Comparison of ENCODE assay signal across 1 cellular context in the genomic region with DNA sequence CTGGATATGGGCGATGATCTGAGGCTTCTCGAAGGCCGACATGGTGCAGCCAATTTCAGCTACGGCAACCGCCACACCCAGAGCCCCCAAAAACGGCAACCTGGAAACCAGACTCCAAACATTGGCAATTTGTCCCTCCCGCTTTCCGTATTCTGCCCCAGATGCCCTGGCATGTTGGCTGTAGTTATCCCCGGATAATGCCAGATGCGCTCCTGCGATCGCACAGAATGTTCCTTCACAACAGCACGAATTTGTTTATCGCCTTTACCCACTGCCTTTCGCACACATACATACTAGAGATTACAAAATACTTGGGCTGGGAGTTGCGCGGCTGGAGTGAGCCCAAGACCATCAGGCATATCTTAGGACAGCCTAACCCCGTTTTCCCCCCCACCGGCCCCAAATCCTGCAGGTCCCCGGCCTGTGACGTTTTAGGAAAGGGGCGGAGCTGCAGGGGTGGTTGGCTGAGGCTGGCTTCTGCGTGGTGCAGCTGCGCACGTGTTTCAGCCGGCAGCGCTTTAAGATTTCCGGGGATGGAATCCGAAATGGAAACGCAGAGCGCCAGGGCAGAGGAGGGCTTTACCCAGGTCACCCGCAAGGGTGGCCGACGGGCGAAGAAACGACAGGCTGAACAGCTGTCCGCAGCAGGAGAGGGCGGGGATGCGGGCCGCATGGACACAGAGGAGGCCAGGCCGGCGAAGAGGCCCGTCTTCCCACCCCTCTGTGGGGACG.
TF ChIP-seq lines count a peak whose summit lies in the region.

A gene (plus strand): TSS at position 487 of the 732 bp plus-strand sequence. CDS start 47 bp downstream, at position 534.

TF ChIP-seq in HepG2, 621 proteins besides CTCF, POLR2A, EP300 and RAD21 (continued from another document and continues in another):
- TF ChIP-seq, protein P1, sequence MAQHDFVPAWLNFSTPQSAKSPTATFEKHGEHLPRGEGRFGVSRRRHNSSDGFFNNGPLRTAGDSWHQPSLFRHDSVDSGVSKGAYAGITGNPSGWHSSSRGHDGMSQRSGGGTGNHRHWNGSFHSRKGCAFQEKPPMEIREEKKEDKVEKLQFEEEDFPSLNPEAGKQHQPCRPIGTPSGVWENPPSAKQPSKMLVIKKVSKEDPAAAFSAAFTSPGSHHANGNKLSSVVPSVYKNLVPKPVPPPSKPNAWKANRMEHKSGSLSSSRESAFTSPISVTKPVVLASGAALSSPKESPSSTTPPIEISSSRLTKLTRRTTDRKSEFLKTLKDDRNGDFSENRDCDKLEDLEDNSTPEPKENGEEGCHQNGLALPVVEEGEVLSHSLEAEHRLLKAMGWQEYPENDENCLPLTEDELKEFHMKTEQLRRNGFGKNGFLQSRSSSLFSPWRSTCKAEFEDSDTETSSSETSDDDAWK (CRISPR knock-in tag; IDR thresholded peaks at IDR 0.05) = no peak
- peak; percentile 79 for TF ChIP-seq DR1 (CRISPR knock-in tag; IDR thresholded peaks at IDR 0.05)
- TF ChIP-seq ZSCAN31 (CRISPR knock-in tag; IDR thresholded peaks at IDR 0.05; ENCODE audit: low read depth) = peak; percentile 68
- no peak for TF ChIP-seq SOX6 (IDR thresholded peaks at IDR 0.05)
- no peak for TF ChIP-seq SOX6 (CRISPR knock-in tag; IDR thresholded peaks at IDR 0.05)
- peak; percentile 68 for TF ChIP-seq HCFC1 (IDR thresholded peaks at IDR 0.05; ENCODE audit: low read depth, low read length)
- 0 out of 2 replicates have a peak, but pooled peaks have one; percentile 33 for TF ChIP-seq GTF3A (CRISPR knock-in tag; conservative IDR thresholded peaks at IDR 0.05)
- peak; percentile 50 for TF ChIP-seq ZNF883 (CRISPR knock-in tag; IDR thresholded peaks at IDR 0.05; ENCODE audit: not compliant biosample characterization)
- TF ChIP-seq ZNF235 (CRISPR knock-in tag; IDR thresholded peaks at IDR 0.05; ENCODE audit: borderline replicate concordance) = 0 out of 2 replicates have a peak, but pooled peaks have one; percentile 62
- TF ChIP-seq HMG20B (CRISPR knock-in tag; conservative IDR thresholded peaks at IDR 0.05) = no peak
- peak; percentile 81 for TF ChIP-seq TBX2 (CRISPR knock-in tag; IDR thresholded peaks at IDR 0.05; ENCODE audit: borderline replicate concordance)
- TF ChIP-seq U2AF1 (optimal IDR thresholded peaks at IDR 0.05; ENCODE audit: low read depth, low read length) = peak; percentile 72
- TF ChIP-seq POLR2AphosphoS2 (IDR thresholded peaks at IDR 0.05; ENCODE audit: low read depth, low read length) = peak; percentile 40; the same call in 1 of the 2 replicates
- peak; percentile 18; the same call in 1 of the 2 replicates for TF ChIP-seq HOXA3 (CRISPR knock-in tag; IDR thresholded peaks at IDR 0.05)
- TF ChIP-seq, protein P2, sequence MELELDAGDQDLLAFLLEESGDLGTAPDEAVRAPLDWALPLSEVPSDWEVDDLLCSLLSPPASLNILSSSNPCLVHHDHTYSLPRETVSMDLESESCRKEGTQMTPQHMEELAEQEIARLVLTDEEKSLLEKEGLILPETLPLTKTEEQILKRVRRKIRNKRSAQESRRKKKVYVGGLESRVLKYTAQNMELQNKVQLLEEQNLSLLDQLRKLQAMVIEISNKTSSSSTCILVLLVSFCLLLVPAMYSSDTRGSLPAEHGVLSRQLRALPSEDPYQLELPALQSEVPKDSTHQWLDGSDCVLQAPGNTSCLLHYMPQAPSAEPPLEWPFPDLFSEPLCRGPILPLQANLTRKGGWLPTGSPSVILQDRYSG (CRISPR knock-in tag; IDR thresholded peaks at IDR 0.05) = peak; percentile 85
- peak; percentile 63; the same call in 1 of the 2 replicates for TF ChIP-seq ZNF768 (CRISPR knock-in tag; IDR thresholded peaks at IDR 0.05)
- peak; percentile 96 for TF ChIP-seq CREM (IDR thresholded peaks at IDR 0.05)
- no peak for TF ChIP-seq CREM (CRISPR knock-in tag; IDR thresholded peaks at IDR 0.05)
- TF ChIP-seq, protein P3, sequence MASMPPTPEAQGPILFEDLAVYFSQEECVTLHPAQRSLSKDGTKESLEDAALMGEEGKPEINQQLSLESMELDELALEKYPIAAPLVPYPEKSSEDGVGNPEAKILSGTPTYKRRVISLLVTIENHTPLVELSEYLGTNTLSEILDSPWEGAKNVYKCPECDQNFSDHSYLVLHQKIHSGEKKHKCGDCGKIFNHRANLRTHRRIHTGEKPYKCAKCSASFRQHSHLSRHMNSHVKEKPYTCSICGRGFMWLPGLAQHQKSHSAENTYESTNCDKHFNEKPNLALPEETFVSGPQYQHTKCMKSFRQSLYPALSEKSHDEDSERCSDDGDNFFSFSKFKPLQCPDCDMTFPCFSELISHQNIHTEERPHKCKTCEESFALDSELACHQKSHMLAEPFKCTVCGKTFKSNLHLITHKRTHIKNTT (CRISPR knock-in tag; IDR thresholded peaks at IDR 0.05) = no peak
- TF ChIP-seq, protein P4, sequence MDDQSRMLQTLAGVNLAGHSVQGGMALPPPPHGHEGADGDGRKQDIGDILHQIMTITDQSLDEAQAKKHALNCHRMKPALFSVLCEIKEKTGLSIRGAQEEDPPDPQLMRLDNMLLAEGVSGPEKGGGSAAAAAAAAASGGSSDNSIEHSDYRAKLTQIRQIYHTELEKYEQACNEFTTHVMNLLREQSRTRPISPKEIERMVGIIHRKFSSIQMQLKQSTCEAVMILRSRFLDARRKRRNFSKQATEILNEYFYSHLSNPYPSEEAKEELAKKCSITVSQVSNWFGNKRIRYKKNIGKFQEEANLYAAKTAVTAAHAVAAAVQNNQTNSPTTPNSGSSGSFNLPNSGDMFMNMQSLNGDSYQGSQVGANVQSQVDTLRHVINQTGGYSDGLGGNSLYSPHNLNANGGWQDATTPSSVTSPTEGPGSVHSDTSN (CRISPR knock-in tag; IDR thresholded peaks at IDR 0.05; ENCODE audit: borderline replicate concordance) = no peak
- 0 out of 2 replicates have a peak, but pooled peaks have one; percentile 37 for TF ChIP-seq HIVEP1 (CRISPR knock-in tag; IDR thresholded peaks at IDR 0.05)
- peak; percentile 94 for TF ChIP-seq THAP11 (CRISPR knock-in tag; IDR thresholded peaks at IDR 0.05)
- TF ChIP-seq ZNF552 (CRISPR knock-in tag; IDR thresholded peaks at IDR 0.05; ENCODE audit: borderline replicate concordance) = no peak; the same call in 1 of the 2 replicates
- no peak for TF ChIP-seq TEAD2 (CRISPR knock-in tag; IDR thresholded peaks at IDR 0.05)
- peak; percentile 81; the same call in 1 of the 2 replicates for TF ChIP-seq ZNF34 (CRISPR knock-in tag; IDR thresholded peaks at IDR 0.05; ENCODE audit: borderline replicate concordance)
- TF ChIP-seq FLYWCH1 (CRISPR knock-in tag; IDR thresholded peaks at IDR 0.05) = no peak; the same call in 1 of the 2 replicates
- TF ChIP-seq, protein P5, sequence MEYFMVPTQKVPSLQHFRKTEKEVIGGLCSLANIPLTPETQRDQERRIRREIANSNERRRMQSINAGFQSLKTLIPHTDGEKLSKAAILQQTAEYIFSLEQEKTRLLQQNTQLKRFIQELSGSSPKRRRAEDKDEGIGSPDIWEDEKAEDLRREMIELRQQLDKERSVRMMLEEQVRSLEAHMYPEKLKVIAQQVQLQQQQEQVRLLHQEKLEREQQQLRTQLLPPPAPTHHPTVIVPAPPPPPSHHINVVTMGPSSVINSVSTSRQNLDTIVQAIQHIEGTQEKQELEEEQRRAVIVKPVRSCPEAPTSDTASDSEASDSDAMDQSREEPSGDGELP (IDR thresholded peaks at IDR 0.05; ENCODE audit: borderline replicate concordance, low read depth) = peak; percentile 60
- TF ChIP-seq ZNF879 (CRISPR knock-in tag; IDR thresholded peaks at IDR 0.05) = peak; percentile 51; the same call in 1 of the 2 replicates
- TF ChIP-seq, protein P6, sequence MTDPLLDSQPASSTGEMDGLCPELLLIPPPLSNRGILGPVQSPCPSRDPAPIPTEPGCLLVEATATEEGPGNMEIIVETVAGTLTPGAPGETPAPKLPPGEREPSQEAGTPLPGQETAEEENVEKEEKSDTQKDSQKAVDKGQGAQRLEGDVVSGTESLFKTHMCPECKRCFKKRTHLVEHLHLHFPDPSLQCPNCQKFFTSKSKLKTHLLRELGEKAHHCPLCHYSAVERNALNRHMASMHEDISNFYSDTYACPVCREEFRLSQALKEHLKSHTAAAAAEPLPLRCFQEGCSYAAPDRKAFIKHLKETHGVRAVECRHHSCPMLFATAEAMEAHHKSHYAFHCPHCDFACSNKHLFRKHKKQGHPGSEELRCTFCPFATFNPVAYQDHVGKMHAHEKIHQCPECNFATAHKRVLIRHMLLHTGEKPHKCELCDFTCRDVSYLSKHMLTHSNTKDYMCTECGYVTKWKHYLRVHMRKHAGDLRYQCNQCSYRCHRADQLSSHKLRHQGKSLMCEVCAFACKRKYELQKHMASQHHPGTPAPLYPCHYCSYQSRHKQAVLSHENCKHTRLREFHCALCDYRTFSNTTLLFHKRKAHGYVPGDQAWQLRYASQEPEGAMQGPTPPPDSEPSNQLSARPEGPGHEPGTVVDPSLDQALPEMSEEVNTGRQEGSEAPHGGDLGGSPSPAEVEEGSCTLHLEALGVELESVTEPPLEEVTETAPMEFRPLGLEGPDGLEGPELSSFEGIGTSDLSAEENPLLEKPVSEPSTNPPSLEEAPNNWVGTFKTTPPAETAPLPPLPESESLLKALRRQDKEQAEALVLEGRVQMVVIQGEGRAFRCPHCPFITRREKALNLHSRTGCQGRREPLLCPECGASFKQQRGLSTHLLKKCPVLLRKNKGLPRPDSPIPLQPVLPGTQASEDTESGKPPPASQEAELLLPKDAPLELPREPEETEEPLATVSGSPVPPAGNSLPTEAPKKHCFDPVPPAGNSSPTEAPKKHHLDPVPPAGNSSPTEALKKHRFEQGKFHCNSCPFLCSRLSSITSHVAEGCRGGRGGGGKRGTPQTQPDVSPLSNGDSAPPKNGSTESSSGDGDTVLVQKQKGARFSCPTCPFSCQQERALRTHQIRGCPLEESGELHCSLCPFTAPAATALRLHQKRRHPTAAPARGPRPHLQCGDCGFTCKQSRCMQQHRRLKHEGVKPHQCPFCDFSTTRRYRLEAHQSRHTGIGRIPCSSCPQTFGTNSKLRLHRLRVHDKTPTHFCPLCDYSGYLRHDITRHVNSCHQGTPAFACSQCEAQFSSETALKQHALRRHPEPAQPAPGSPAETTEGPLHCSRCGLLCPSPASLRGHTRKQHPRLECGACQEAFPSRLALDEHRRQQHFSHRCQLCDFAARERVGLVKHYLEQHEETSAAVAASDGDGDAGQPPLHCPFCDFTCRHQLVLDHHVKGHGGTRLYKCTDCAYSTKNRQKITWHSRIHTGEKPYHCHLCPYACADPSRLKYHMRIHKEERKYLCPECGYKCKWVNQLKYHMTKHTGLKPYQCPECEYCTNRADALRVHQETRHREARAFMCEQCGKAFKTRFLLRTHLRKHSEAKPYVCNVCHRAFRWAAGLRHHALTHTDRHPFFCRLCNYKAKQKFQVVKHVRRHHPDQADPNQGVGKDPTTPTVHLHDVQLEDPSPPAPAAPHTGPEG (CRISPR knock-in tag; IDR thresholded peaks at IDR 0.05) = 0 out of 2 replicates have a peak, but pooled peaks have one; percentile 15
- peak; percentile 41; the same call in 1 of the 2 replicates for TF ChIP-seq ZNF160 (CRISPR knock-in tag; IDR thresholded peaks at IDR 0.05)
- peak; percentile 92 for TF ChIP-seq SPEN (CRISPR knock-in tag; IDR thresholded peaks at IDR 0.05; ENCODE audit: low read depth)
- TF ChIP-seq, protein P7, sequence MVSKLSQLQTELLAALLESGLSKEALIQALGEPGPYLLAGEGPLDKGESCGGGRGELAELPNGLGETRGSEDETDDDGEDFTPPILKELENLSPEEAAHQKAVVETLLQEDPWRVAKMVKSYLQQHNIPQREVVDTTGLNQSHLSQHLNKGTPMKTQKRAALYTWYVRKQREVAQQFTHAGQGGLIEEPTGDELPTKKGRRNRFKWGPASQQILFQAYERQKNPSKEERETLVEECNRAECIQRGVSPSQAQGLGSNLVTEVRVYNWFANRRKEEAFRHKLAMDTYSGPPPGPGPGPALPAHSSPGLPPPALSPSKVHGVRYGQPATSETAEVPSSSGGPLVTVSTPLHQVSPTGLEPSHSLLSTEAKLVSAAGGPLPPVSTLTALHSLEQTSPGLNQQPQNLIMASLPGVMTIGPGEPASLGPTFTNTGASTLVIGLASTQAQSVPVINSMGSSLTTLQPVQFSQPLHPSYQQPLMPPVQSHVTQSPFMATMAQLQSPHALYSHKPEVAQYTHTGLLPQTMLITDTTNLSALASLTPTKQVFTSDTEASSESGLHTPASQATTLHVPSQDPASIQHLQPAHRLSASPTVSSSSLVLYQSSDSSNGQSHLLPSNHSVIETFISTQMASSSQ (IDR thresholded peaks at IDR 0.05; ENCODE audit: low read depth) = peak; percentile 53; the same call in 1 of the 2 replicates
- TF ChIP-seq, protein P7 (CRISPR knock-in tag; IDR thresholded peaks at IDR 0.05; ENCODE audit: borderline replicate concordance) = peak; percentile 20; the same call in 1 of the 2 replicates
- 0 out of 2 replicates have a peak, but pooled peaks have one; percentile 61 for TF ChIP-seq ZNF615 (CRISPR knock-in tag; IDR thresholded peaks at IDR 0.05; ENCODE audit: borderline replicate concordance)
- no peak for TF ChIP-seq REXO4 (CRISPR knock-in tag; IDR thresholded peaks at IDR 0.05; ENCODE audit: borderline replicate concordance)
- TF ChIP-seq KDM4B (CRISPR knock-in tag; IDR thresholded peaks at IDR 0.05) = 0 out of 2 replicates have a peak, but pooled peaks have one; percentile 16
- peak; percentile 82; the same call in 1 of the 2 replicates for TF ChIP-seq ZNF878 (CRISPR knock-in tag; IDR thresholded peaks at IDR 0.05)
- peak; percentile 79 for TF ChIP-seq ELF1 (CRISPR knock-in tag; IDR thresholded peaks at IDR 0.05)
- TF ChIP-seq, protein P8, sequence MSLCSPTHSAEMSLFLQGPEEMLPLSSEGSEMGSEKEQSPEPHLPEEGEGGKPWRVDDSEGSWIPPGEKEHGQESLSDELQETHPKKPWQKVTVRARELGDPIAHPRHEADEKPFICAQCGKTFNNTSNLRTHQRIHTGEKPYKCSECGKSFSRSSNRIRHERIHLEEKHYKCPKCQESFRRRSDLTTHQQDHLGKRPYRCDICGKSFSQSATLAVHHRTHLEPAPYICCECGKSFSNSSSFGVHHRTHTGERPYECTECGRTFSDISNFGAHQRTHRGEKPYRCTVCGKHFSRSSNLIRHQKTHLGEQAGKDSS (CRISPR knock-in tag; IDR thresholded peaks at IDR 0.05; ENCODE audit: borderline replicate concordance, low read depth) = peak; percentile 68
- TF ChIP-seq GABPA (IDR thresholded peaks at IDR 0.05; ENCODE audit: low read depth, low read length) = no peak
- TF ChIP-seq GABPA (CRISPR knock-in tag; IDR thresholded peaks at IDR 0.05; ENCODE audit: low read depth) = peak; percentile 62; the same call in 1 of the 2 replicates
- TF ChIP-seq ZNF782 (CRISPR knock-in tag; IDR thresholded peaks at IDR 0.05; ENCODE audit: borderline replicate concordance) = no peak; the same call in 1 of the 2 replicates
- TF ChIP-seq SOX5 (CRISPR knock-in tag; IDR thresholded peaks at IDR 0.05; ENCODE audit: borderline replicate concordance) = 0 out of 2 replicates have a peak, but pooled peaks have one; percentile 15
- TF ChIP-seq ZNF567 (CRISPR knock-in tag; IDR thresholded peaks at IDR 0.05; ENCODE audit: borderline replicate concordance) = 0 out of 2 replicates have a peak, but pooled peaks have one; percentile 32
